8 cellular contexts compared by ENCODE assay signal in the genomic region with DNA sequence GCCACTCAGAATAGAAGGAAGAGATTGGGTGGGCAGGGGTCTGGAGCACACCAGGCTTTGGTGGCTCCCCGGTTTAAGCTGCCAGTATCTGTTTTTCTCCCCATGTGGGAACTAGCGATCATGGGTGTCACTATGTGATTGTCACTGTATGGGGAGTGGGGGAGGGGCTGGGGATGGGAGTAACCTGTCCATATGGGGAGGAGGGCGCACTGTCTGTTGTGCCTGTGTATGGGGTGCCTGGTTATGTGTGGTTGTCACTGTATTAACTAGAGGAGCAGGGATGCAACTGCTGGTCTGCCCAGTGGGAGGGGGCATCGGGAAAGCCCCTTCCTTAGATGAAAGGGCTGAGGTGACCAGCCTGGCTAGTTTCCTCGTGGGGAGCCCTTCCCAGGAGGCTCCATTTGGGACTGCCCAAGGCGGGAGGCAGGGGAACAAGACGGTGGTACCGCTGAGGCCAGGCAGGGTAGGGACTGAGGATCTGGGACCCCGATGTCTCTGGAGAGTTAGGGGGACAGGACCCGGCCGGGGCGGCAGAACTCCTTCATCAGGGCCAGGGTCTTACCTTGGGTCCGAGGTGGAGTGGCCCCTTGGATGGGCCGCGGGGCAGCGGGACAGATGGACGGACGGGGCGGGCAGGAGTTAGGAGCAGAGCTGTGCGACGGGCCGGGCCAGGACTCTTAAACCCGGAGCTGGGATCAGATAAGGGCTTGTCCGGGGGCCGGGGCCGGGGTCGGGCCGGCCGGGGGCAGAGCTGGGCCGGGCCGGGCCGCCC. TPM values are rescaled to one million over a fixed set of nuclear protein-coding genes. Genes with fewer than 3 reads are reported as not detected.
DNase-seq lines count a peak whose midpoint lies in the region; ATAC-seq, FAIRE-seq and TF ChIP-seq lines count a peak whose summit lies in the region.

A gene (minus strand): TSS at position 701 of the 772 bp plus-strand sequence. CDS start 27,628 bp downstream, outside the sequence.

- H3K9me2 ChIP-seq in PC-3 (replicated peaks; ENCODE audit: low read length): no peaks in the 10 kb centered on the region

- FAIRE-seq in endothelial cell of umbilical vein (lab: Jason Lieb, UNC) (no peak), GM12892 (lab: Jason Lieb, UNC) (no peak)

- TF ChIP-seq CTCF in PC-3 (conservative IDR thresholded peaks at IDR 0.05; ENCODE audit: low read depth, low read length): no peak
- no peak for TF ChIP-seq CTCF in endothelial cell of umbilical vein (IDR thresholded peaks at IDR 0.05; ENCODE audit: extremely low read depth in 1 of 2, insufficient read depth in 1 of 2, low read depth in 1 of 2, low read length in 2 of 2)

- no peak for DNase-seq in CD4-positive, alpha-beta memory T cell
- DNase-seq in PC-3: no peak
- no peak for DNase-seq in endothelial cell of umbilical vein (ENCODE audit: low read depth, low spot score)
- no peak for DNase-seq in GDM1 (lab: John Stamatoyannopoulos, UW)
- no peak for DNase-seq in DMS 273 (lab: John Stamatoyannopoulos, UW; ENCODE audit: unreplicated experiment)
- no peak for DNase-seq in GM12892 (ENCODE audit: insufficient read length)

- peaks cover 0 to 6% of the 10 kb centered on the region in 2 donors for H3K36me3 Mint-ChIP-seq in CD4-positive, alpha-beta memory T cell

- ATAC-seq in PC-3: peak; percentile 64
- ATAC-seq in activated CD4-positive, CD25-positive, alpha-beta regulatory T cell treated with anti-CD3 and anti-CD28 coated beads, Interleukin-2, amount 50 U/mL, for 24 hours: no peak

- TF ChIP-seq POLR2A in endothelial cell of umbilical vein (IDR thresholded peaks at IDR 0.05; ENCODE audit: low read depth, low read length) (no peak), GM12892 (IDR thresholded peaks at IDR 0.05; ENCODE audit: low read depth, low read length) (no peak)

- H3K9ac ChIP-seq in PC-3 (ENCODE audit: low read length): no peak within 1 kb of the TSS
- H3K9ac ChIP-seq in endothelial cell of umbilical vein (replicated peaks; ENCODE audit: extremely low read depth, insufficient read depth, low read length): no peak within 1 kb of the TSS

- peaks cover 25 to 44% of the 10 kb centered on the region in 2 donors for H3K27me3 Mint-ChIP-seq in CD4-positive, alpha-beta memory T cell

- no TSS peak for BruUV-seq in PC-3 (replicated peaks; lab: Mats Ljungman, UMichigan)
- BruUV-seq in endothelial cell of umbilical vein (replicated peaks; lab: Mats Ljungman, UMichigan): no TSS peak

- no peaks in the 10 kb centered on the region for H3K9me1 ChIP-seq in endothelial cell of umbilical vein (replicated peaks; ENCODE audit: control insufficient read depth, extremely low read depth, insufficient read depth, low read length)

- H3K4me1 Mint-ChIP-seq in CD4-positive, alpha-beta memory T cell: peaks cover 6 to 12% (median 9%) of the 10 kb centered on the region in 4 donors

- CTCF ChIA-PET in CD4-positive, alpha-beta memory T cell (lab: Charles Lee; ENCODE audit: partially characterized antibody): interaction anchor here (0.9 to 3.7 kb wide), 3 partner anchors 9 to 24 kb away, joined by 3 to 18 read pairs (median 8); a partner anchor contains a TSS
- CTCF ChIA-PET in PC-3 (lab: Charles Lee) (no interaction called here), endothelial cell of umbilical vein (lab: Charles Lee) (interaction anchor here (0.8 to 5.8 kb wide), 6 partner anchors 9 to 62 kb away, joined by 3 to 37 read pairs (median 6); a partner anchor contains a TSS)

- H3K4me3 Mint-ChIP-seq in CD4-positive, alpha-beta memory T cell: peak within 1 kb of the TSS; percentile 85 to 97 (median 92)

- peaks cover 0 to 2% (median 0%) of the 10 kb centered on the region in 8 donors for H3K9me3 Mint-ChIP-seq in CD4-positive, alpha-beta memory T cell

- H3K9me3 ChIP-seq in CD4-positive, alpha-beta memory T cell (ENCODE audit: control insufficient read depth in 1 of 2, low read length in 2 of 2): no peaks in the 10 kb centered on the region
- H3K9me3 ChIP-seq in PC-3 (ENCODE audit: low read length) (no peaks in the 10 kb centered on the region), endothelial cell of umbilical vein (replicated peaks; ENCODE audit: control insufficient read depth, insufficient read depth, low read length) (no peaks in the 10 kb centered on the region), neuron (ENCODE audit: low read length) (no peaks in the 10 kb centered on the region)

- no peaks in the 10 kb centered on the region for H4K20me1 ChIP-seq in PC-3 (ENCODE audit: low read length)
- no peaks in the 10 kb centered on the region for H4K20me1 ChIP-seq in endothelial cell of umbilical vein (replicated peaks; ENCODE audit: control insufficient read depth, extremely low read depth, insufficient read depth, low read length)

- dilution Hi-C loops in endothelial cell of umbilical vein (cut with MboI; ENCODE audit: extremely low pct_ligation_motif_present, low sequenced_read_pairs): no loop called here

- peak within 1 kb of the TSS; percentile 83 for H2AFZ ChIP-seq in PC-3 (ENCODE audit: low read length)
- H2AFZ ChIP-seq in endothelial cell of umbilical vein (ENCODE audit: low read depth, low read length): peak within 1 kb of the TSS; percentile 99
- H2AFZ ChIP-seq in neuron (ENCODE audit: low read depth, low read length): peak within 1 kb of the TSS; percentile 74

- H3F3A ChIP-seq in PC-3 (ENCODE audit: low read length, unreplicated experiment): no peaks in the 10 kb centered on the region

- H3K4me3 ChIP-seq in CD4-positive, alpha-beta memory T cell (ENCODE audit: low read length in 2 of 2): peak within 1 kb of the TSS in 1 of 2 donors; percentile 60
- H3K4me3 ChIP-seq in PC-3 (ENCODE audit: low read length): peak within 1 kb of the TSS; percentile 68
- H3K4me3 ChIP-seq in endothelial cell of umbilical vein (replicated peaks in 1 of 3; ENCODE audit: insufficient read depth in 1 of 3, low read depth in 1 of 3, low read length in 3 of 3): peak within 1 kb of the TSS; percentile 31 to 69 (median 45)
- peak within 1 kb of the TSS; percentile 65 for H3K4me3 ChIP-seq in neuron (ENCODE audit: low read length)

- H3K4me2 ChIP-seq in PC-3 (ENCODE audit: low read length) (peak within 1 kb of the TSS; percentile 91), endothelial cell of umbilical vein (ENCODE audit: insufficient read depth, low read length) (peak within 1 kb of the TSS; percentile 78)

- H3K4me1 ChIP-seq in CD4-positive, alpha-beta memory T cell (ENCODE audit: insufficient read depth, low read length): peaks cover 15% of the 10 kb centered on the region
- H3K4me1 ChIP-seq in PC-3 (ENCODE audit: insufficient read depth, low read length) (0 out of 2 replicates have a peak, but pooled peaks cover 5% of the 10 kb centered on the region), endothelial cell of umbilical vein (ENCODE audit: control insufficient read depth, extremely low read depth, insufficient read depth, low read length) (peaks cover 7% of the 10 kb centered on the region), neuron (ENCODE audit: insufficient read depth, low read length) (peaks cover 22% of the 10 kb centered on the region)

- H3K36me3 ChIP-seq in CD4-positive, alpha-beta memory T cell (ENCODE audit: insufficient read depth, low read length): no peaks in the 10 kb centered on the region
- H3K36me3 ChIP-seq in PC-3 (ENCODE audit: low read depth, low read length): no peaks in the 10 kb centered on the region
- no peaks in the 10 kb centered on the region for H3K36me3 ChIP-seq in endothelial cell of umbilical vein (ENCODE audit: control insufficient read depth in 2 of 2, extremely low read depth in 1 of 2, insufficient read depth in 2 of 2, low read length in 2 of 2)
- H3K36me3 ChIP-seq in neuron (ENCODE audit: insufficient read depth, low read length): no peaks in the 10 kb centered on the region

- intact Hi-C loops in CD4-positive, alpha-beta memory T cell (cut with micrococcal nuclease): no loop called here
- intact Hi-C loops in PC-3 (cut with micrococcal nuclease) (no loop called here), endothelial cell of umbilical vein (cut with micrococcal nuclease) (no loop called here)

- H3K27ac Mint-ChIP-seq in CD4-positive, alpha-beta memory T cell: peak within 1 kb of the TSS in 5 of 7 donors; percentile 53 to 86 (median 60)

- peaks cover 20% of the 10 kb centered on the region for H3K27me3 ChIP-seq in CD4-positive, alpha-beta memory T cell (ENCODE audit: insufficient read depth, low read length)
- H3K27me3 ChIP-seq in PC-3 (ENCODE audit: low read length) (peaks cover 53% of the 10 kb centered on the region), endothelial cell of umbilical vein (ENCODE audit: control insufficient read depth in 2 of 2, insufficient read depth in 2 of 2, low read length in 2 of 2) (peaks cover 23 to 27% of the 10 kb centered on the region in 2 experiments), neuron (ENCODE audit: insufficient read depth, low read length) (peaks cover 74% of the 10 kb centered on the region)

- POLR2A ChIA-PET in CD4-positive, alpha-beta memory T cell (lab: Charles Lee; ENCODE audit: partially characterized antibody): no interaction called here
- POLR2A ChIA-PET in PC-3 (lab: Charles Lee; ENCODE audit: unreplicated experiment) (no interaction called here), endothelial cell of umbilical vein (lab: Charles Lee) (no interaction called here)

- H3K79me2 ChIP-seq in PC-3 (ENCODE audit: low read length) (no peaks in the 10 kb centered on the region), endothelial cell of umbilical vein (ENCODE audit: control insufficient read depth, insufficient read depth, low read length) (no peaks in the 10 kb centered on the region)

- no peak within 1 kb of the TSS for H3K27ac ChIP-seq in CD4-positive, alpha-beta memory T cell (ENCODE audit: low read depth, low read length)
- H3K27ac ChIP-seq in PC-3 (ENCODE audit: low read length) (no peak within 1 kb of the TSS), endothelial cell of umbilical vein (ENCODE audit: insufficient read depth, low read depth, low read length) (no peak within 1 kb of the TSS)

TF ChIP-seq in endothelial cell of umbilical vein, 7 proteins besides CTCF, POLR2A, EP300 and RAD21:
- TF ChIP-seq, protein P1, sequence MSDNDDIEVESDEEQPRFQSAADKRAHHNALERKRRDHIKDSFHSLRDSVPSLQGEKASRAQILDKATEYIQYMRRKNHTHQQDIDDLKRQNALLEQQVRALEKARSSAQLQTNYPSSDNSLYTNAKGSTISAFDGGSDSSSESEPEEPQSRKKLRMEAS (IDR thresholded peaks at IDR 0.05; ENCODE audit: insufficient read depth, insufficient read length): no peak
TF ChIP-seq in endothelial cell of umbilical vein: peak in this region for 0.

RNA-seq across cellular contexts. Expression of the gene that starts here (rescaled TPM):
- total RNA-seq in CD4-positive, alpha-beta memory T cell: not detected
- under 1 TPM in 1 of 2 donors, not detected in 1; 0.08 TPM for polyA plus RNA-seq in CD4-positive, alpha-beta memory T cell
- total RNA-seq in PC-3 (2014; rRNA removed) (0.15 TPM in 1 of 2 replicates, not detected in the other), endothelial cell of umbilical vein (not detected in 2 replicates)
- not detected in 2 replicates for polyA plus RNA-seq in endothelial cell of umbilical vein
- not detected in 2 replicates for polyA plus RNA-seq in endothelial cell of umbilical vein (2011; cell fraction: cytosol; rRNA removed)
- polyA plus RNA-seq in endothelial cell of umbilical vein (2011; cell fraction: nucleus; rRNA removed): not detected in 2 replicates
- polyA plus RNA-seq in endothelial cell of umbilical vein (2012): not detected in 2 replicates
- not detected in 2 replicates for polyA minus RNA-seq in endothelial cell of umbilical vein
- polyA minus RNA-seq in endothelial cell of umbilical vein (2011; cell fraction: cytosol; rRNA and poly(A)+ RNA removed): not detected
- polyA minus RNA-seq in endothelial cell of umbilical vein (2011; cell fraction: nucleus; rRNA and poly(A)+ RNA removed): not detected in 2 replicates
- 0.15 TPM for polyA plus RNA-seq in GM12892 (2012; ENCODE audit: missing spikeins)

Comparison
In these comparisons a context has a peak if more than half of its experiments do, and no peak if none do; other contexts are left out.
1. Peak in ATAC-seq, H3K4me3 ChIP-seq and H3K4me2 ChIP-seq in PC-3; RNA of the gene not detected or under 1 TPM.